Comparison of ENCODE assay signal across 2 cellular contexts in genomic region chr13:52701728-52702480, GRCh38.
TF ChIP-seq lines count a peak whose summit lies in the region.

No MANE protein-coding gene starts in this region.

TF ChIP-seq in WTC11, 78 proteins besides CTCF, POLR2A, EP300 and RAD21:
- TF ChIP-seq ZBTB21 (CRISPR knock-in tag; IDR thresholded peaks at IDR 0.05; ENCODE audit: borderline replicate concordance) (no peak), MLX (CRISPR knock-in tag; IDR thresholded peaks at IDR 0.05) (no peak), ZMAT4 (CRISPR knock-in tag; IDR thresholded peaks at IDR 0.05) (no peak), ZNF219 (CRISPR knock-in tag; IDR thresholded peaks at IDR 0.05; ENCODE audit: borderline replicate concordance) (no peak), GABPB1 (CRISPR knock-in tag; IDR thresholded peaks at IDR 0.05) (no peak), AFF4 (CRISPR knock-in tag; IDR thresholded peaks at IDR 0.05; ENCODE audit: borderline replicate concordance) (no peak), ZBTB43 (CRISPR knock-in tag; IDR thresholded peaks at IDR 0.05) (no peak), ZNF138 (CRISPR knock-in tag; conservative IDR thresholded peaks at IDR 0.05) (no peak), JUN (CRISPR knock-in tag; IDR thresholded peaks at IDR 0.05) (no peak), FOXJ3 (CRISPR knock-in tag; IDR thresholded peaks at IDR 0.05; ENCODE audit: borderline replicate concordance) (no peak), NFYB (CRISPR knock-in tag; conservative IDR thresholded peaks at IDR 0.05; ENCODE audit: low read depth) (no peak), SMAD4 (CRISPR knock-in tag; IDR thresholded peaks at IDR 0.05) (no peak), TEAD4 (CRISPR knock-in tag; IDR thresholded peaks at IDR 0.05) (no peak), OVOL2 (CRISPR knock-in tag; IDR thresholded peaks at IDR 0.05; ENCODE audit: borderline replicate concordance) (no peak), USF2 (CRISPR knock-in tag; IDR thresholded peaks at IDR 0.05) (no peak)
TF ChIP-seq in WTC11: peak in this region for 0.

TF ChIP-seq in endothelial cell of umbilical vein, 7 proteins besides CTCF, POLR2A, EP300 and RAD21:
- TF ChIP-seq GATA2 (IDR thresholded peaks at IDR 0.05; ENCODE audit: insufficient read depth, insufficient read length, low read depth, low read length) (no peak), FOS (IDR thresholded peaks at IDR 0.05; ENCODE audit: borderline replicate concordance, insufficient read depth, low read length) (no peak), EZH2 (IDR thresholded peaks at IDR 0.05; ENCODE audit: borderline replicate concordance, low read depth, low read length, severe bottlenecking) (no peak), MYC (IDR thresholded peaks at IDR 0.05; ENCODE audit: low read depth, low read length) (no peak), POLR2AphosphoS5 (IDR thresholded peaks at IDR 0.05; ENCODE audit: insufficient read depth, low read depth, low read length) (no peak), JUN (IDR thresholded peaks at IDR 0.05; ENCODE audit: borderline replicate concordance, insufficient read depth, insufficient read length, low read depth) (no peak), MAX (IDR thresholded peaks at IDR 0.05; ENCODE audit: insufficient read depth, insufficient read length) (no peak)
